16 cellular contexts compared by ENCODE assay signal in the genomic region with DNA sequence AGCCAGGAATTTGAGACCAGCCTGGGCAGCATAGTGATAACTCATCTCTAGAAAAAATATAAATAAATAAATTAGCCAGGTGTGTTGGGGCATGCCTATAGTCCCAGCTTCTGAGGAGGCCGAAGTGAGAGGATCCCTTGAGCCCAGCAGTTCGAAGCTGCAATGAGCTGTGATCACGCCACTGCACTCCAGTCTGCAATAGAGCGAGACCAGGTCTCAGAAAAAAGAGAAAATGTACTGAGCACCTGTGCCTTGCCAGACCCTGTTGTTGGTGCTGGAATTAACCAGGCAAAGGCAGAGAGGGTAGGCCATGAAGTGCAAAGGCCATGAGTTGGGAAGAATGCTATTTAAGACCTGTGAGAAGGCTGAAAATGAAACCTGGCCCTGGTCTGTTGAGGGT. TPM values are rescaled to one million over a fixed set of nuclear protein-coding genes. Genes with fewer than 3 reads are reported as not detected.
DNase-seq lines count a peak whose midpoint lies in the region; ATAC-seq and TF ChIP-seq lines count a peak whose summit lies in the region.
"Had no signal": no experiment of that assay in that cellular context is flagged by ENCODE, and none has a peak within 500 bp of the region (broad histone marks: within the 10 kb centered on the region; RNA-seq: fewer than 3 reads in every experiment).

No MANE protein-coding gene starts in this region.

- no peak overlapping the region for H3K4me3 ChIP-seq in DND-41 (ENCODE audit: low read depth in 1 of 2, low read length in 2 of 2)
- no peak overlapping the region for H3K4me3 ChIP-seq in epithelial cell of esophagus (ENCODE audit: low read length)
- H3K4me3 ChIP-seq in transverse colon, result no peak overlapping the region

- no peak for DNase-seq in activated CD8-positive, alpha-beta memory T cell treated with anti-CD3 and anti-CD28 coated beads, Interleukin-2, amount 10 ng/mL, durations not matched to agents 7 days and 5 days
- DNase-seq in activated CD8-positive, alpha-beta memory T cell treated with anti-CD3 and anti-CD28 coated beads, Interleukin-2, amount 50 U/mL, for 4 hours, result no peak
- no peak for DNase-seq in DND-41
- DNase-seq in epithelial cell of esophagus (ENCODE audit: low read depth), result peak; percentile 24
- no peak for DNase-seq in transverse colon
- DNase-seq in COR-L47 (lab: John Stamatoyannopoulos, UW), result no peak
- no peak for DNase-seq in DMS 273 treated with DMSO at 0.1 percent for 48 hours (lab: John Stamatoyannopoulos, UW)
- DNase-seq: H9, IMR-90, Kasumi-1, MM.1S, NCI-H1092 treated with DMSO at 0.1 percent for 48 hours, NCI-H69, SIG-M5 had no signal

- TF ChIP-seq EP300 in transverse colon (IDR thresholded peaks at IDR 0.05; ENCODE audit: low read depth), result no peak

- no peak overlapping the region for H3K27ac ChIP-seq in DND-41 (ENCODE audit: low read length)
- no peak overlapping the region for H3K27ac ChIP-seq in transverse colon
- H3K27ac ChIP-seq: C4-2B had no signal

- H3K27me3 Mint-ChIP-seq in activated CD8-positive, alpha-beta memory T cell treated with anti-CD3 and anti-CD28 coated beads, Interleukin-2, amount 10 ng/mL, durations not matched to agents 7 days and 5 days, result no peaks in the 10 kb centered on the region
- no peaks in the 10 kb centered on the region for H3K27me3 Mint-ChIP-seq in stimulated activated memory B cell treated with anti-CD40 and anti-IgM and Interleukin-4, amounts not matched to agents 10 μg/mL and 1 μg/mL and 100 μg/mL, for 72 hours

- peaks cover 38% of the 10 kb centered on the region for H3K79me2 ChIP-seq in DND-41 (ENCODE audit: insufficient read depth, low read length)

- H3K27me3 ChIP-seq in DND-41 (ENCODE audit: insufficient read depth, low read length, poor library complexity), result no peaks in the 10 kb centered on the region
- no peaks in the 10 kb centered on the region for H3K27me3 ChIP-seq in transverse colon

- CTCF ChIA-PET in activated CD8-positive, alpha-beta memory T cell treated with anti-CD3 and anti-CD28 coated beads, Interleukin-2, amount 10 ng/mL, durations not matched to agents 7 days and 5 days (lab: Charles Lee), result no interaction called here

- in situ Hi-C loops in transverse colon (cut with MboI; ENCODE audit: low pct_ligation_motif_present in 1 of 4, low pct_unique_long_range_greater_than_20kb in 1 of 4, low sequenced_read_pairs in 3 of 4), result no loop called here

- peak overlapping the region; percentile 70 for H3K27ac Mint-ChIP-seq in activated CD8-positive, alpha-beta memory T cell treated with anti-CD3 and anti-CD28 coated beads, Interleukin-2, amount 10 ng/mL, durations not matched to agents 7 days and 5 days
- peak overlapping the region; percentile 40 for H3K27ac Mint-ChIP-seq in stimulated activated memory B cell treated with anti-CD40 and anti-IgM and Interleukin-4, amounts not matched to agents 10 μg/mL and 1 μg/mL and 100 μg/mL, for 72 hours

- H3K36me3 ChIP-seq in DND-41 (ENCODE audit: insufficient read depth, low read length) (peaks cover 70% of the 10 kb centered on the region), transverse colon (peaks cover 0 to 62% (median 28%) of the 10 kb centered on the region in 4 donors)

- H3K4me3 Mint-ChIP-seq in activated CD8-positive, alpha-beta memory T cell treated with anti-CD3 and anti-CD28 coated beads, Interleukin-2, amount 10 ng/mL, durations not matched to agents 7 days and 5 days, result no peak overlapping the region
- H3K4me3 Mint-ChIP-seq in stimulated activated memory B cell treated with anti-CD40 and anti-IgM and Interleukin-4, amounts not matched to agents 10 μg/mL and 1 μg/mL and 100 μg/mL, for 72 hours, result no peak overlapping the region

- H3K4me2 ChIP-seq in DND-41 (ENCODE audit: insufficient read depth, low read length), result 0 out of 2 replicates have a peak overlapping the region, but pooled peaks have one; percentile 74

- TF ChIP-seq CTCF in DND-41 (IDR thresholded peaks at IDR 0.05; ENCODE audit: borderline replicate concordance, extremely low read depth, low read length, poor library complexity, severe bottlenecking) (no peak), epithelial cell of esophagus (IDR thresholded peaks at IDR 0.05; ENCODE audit: insufficient read depth, low read depth, low read length, missing control alignments) (no peak), transverse colon (IDR thresholded peaks at IDR 0.05) (no peak)

- intact Hi-C loops in transverse colon (cut with DNase I; ENCODE audit: low total_unique reads), result no loop called here

- 96 to 97% methylated on average over 4 of the region's 4 CpGs for WGBS in transverse colon (ENCODE audit: low coverage in 1 of 2), 2 donors

- H3K9me3 Mint-ChIP-seq in activated CD8-positive, alpha-beta memory T cell treated with anti-CD3 and anti-CD28 coated beads, Interleukin-2, amount 10 ng/mL, durations not matched to agents 7 days and 5 days (ENCODE audit: low read depth), result no peaks in the 10 kb centered on the region
- no peaks in the 10 kb centered on the region for H3K9me3 Mint-ChIP-seq in stimulated activated memory B cell treated with anti-CD40 and anti-IgM and Interleukin-4, amounts not matched to agents 10 μg/mL and 1 μg/mL and 100 μg/mL, for 72 hours
- H3K9me3 Mint-ChIP-seq: H9 had no signal

- TF ChIP-seq POLR2A in transverse colon (IDR thresholded peaks at IDR 0.05), result no peak

- H2AFZ ChIP-seq in DND-41 (ENCODE audit: low read depth, low read length), result no peak overlapping the region

- ATAC-seq in activated CD8-positive, alpha-beta memory T cell treated with anti-CD3 and anti-CD28 coated beads, Interleukin-2, amount 10 ng/mL, durations not matched to agents 7 days and 5 days, result no peak
- ATAC-seq in DND-41 (ENCODE audit: insufficient read depth, low read depth), result no peak
- ATAC-seq in stimulated activated memory B cell treated with anti-CD40 and anti-IgM and Interleukin-4, amounts not matched to agents 10 μg/mL and 1 μg/mL and 100 μg/mL, for 72 hours, result no peak

- H3K4me1 Mint-ChIP-seq in activated CD8-positive, alpha-beta memory T cell treated with anti-CD3 and anti-CD28 coated beads, Interleukin-2, amount 10 ng/mL, durations not matched to agents 7 days and 5 days, result peaks cover 21% of the 10 kb centered on the region
- H3K4me1 Mint-ChIP-seq in stimulated activated memory B cell treated with anti-CD40 and anti-IgM and Interleukin-4, amounts not matched to agents 10 μg/mL and 1 μg/mL and 100 μg/mL, for 72 hours, result peaks cover 36% of the 10 kb centered on the region

- H3K36me3 Mint-ChIP-seq in activated CD8-positive, alpha-beta memory T cell treated with anti-CD3 and anti-CD28 coated beads, Interleukin-2, amount 10 ng/mL, durations not matched to agents 7 days and 5 days, result peaks cover 12% of the 10 kb centered on the region
- H3K36me3 Mint-ChIP-seq in stimulated activated memory B cell treated with anti-CD40 and anti-IgM and Interleukin-4, amounts not matched to agents 10 μg/mL and 1 μg/mL and 100 μg/mL, for 72 hours, result peaks cover 61% of the 10 kb centered on the region

- peaks cover 33% of the 10 kb centered on the region for H3K4me1 ChIP-seq in DND-41 (ENCODE audit: insufficient read depth, low read length)
- peaks cover 9 to 19% (median 14%) of the 10 kb centered on the region in 4 donors for H3K4me1 ChIP-seq in transverse colon

- H3K9me3 ChIP-seq in DND-41 (ENCODE audit: insufficient read depth, low read length, severe bottlenecking) (no peaks in the 10 kb centered on the region), transverse colon (no peaks in the 10 kb centered on the region)

- H3K9ac ChIP-seq in DND-41 (ENCODE audit: low read depth, low read length), result no peak overlapping the region; the same call in 1 of the 2 replicates

- peaks cover 67% of the 10 kb centered on the region for H4K20me1 ChIP-seq in DND-41 (ENCODE audit: insufficient read depth, low read length)

RNA-seq across cellular contexts. Expression of a gene that starts 2.7 kb away (rescaled TPM):
- total RNA-seq in activated CD8-positive, alpha-beta memory T cell treated with anti-CD3 and anti-CD28 coated beads, Interleukin-2, amount 10 ng/mL, durations not matched to agents 7 days and 5 days, result 10 to 100 TPM; 42.5 to 47.8 TPM
- 100 to 1,000 TPM in 2 of 4 donors, 10 to 100 TPM in 2; 61.1 to 410 (median 171) TPM for total RNA-seq in transverse colon

RNA-seq across cellular contexts. Expression of a gene that starts 16.5 kb away (rescaled TPM):
- total RNA-seq in activated CD8-positive, alpha-beta memory T cell treated with anti-CD3 and anti-CD28 coated beads, Interleukin-2, amount 10 ng/mL, durations not matched to agents 7 days and 5 days, result 1 to 10 TPM in 1 of 2 experiments, under 1 TPM in 1; 0.85 to 1.5 TPM
- under 1 TPM in 2 of 4 donors, not detected in 2; 0.41 to 0.64 TPM for total RNA-seq in transverse colon

RNA-seq across cellular contexts. Expression of a gene that starts 26.1 kb away (rescaled TPM):
- 10 to 100 TPM; 37.9 to 58.7 TPM for total RNA-seq in activated CD8-positive, alpha-beta memory T cell treated with anti-CD3 and anti-CD28 coated beads, Interleukin-2, amount 10 ng/mL, durations not matched to agents 7 days and 5 days
- total RNA-seq in transverse colon, result 10 to 100 TPM in 3 of 4 donors, 1 to 10 TPM in 1; 9.4 to 49.7 (median 13.6) TPM

RNA-seq across cellular contexts. Expression of a gene that starts 39.8 kb away (rescaled TPM):
- total RNA-seq in activated CD8-positive, alpha-beta memory T cell treated with anti-CD3 and anti-CD28 coated beads, Interleukin-2, amount 10 ng/mL, durations not matched to agents 7 days and 5 days, result 1 to 10 TPM; 3.5 to 5.3 TPM
- 1 to 10 TPM in 2 of 4 donors, under 1 TPM in 1, not detected in 1; 0.68 to 2.4 (median 1.1) TPM for total RNA-seq in transverse colon
